ENCODE assay signal across 7 cellular contexts in the genomic region with DNA sequence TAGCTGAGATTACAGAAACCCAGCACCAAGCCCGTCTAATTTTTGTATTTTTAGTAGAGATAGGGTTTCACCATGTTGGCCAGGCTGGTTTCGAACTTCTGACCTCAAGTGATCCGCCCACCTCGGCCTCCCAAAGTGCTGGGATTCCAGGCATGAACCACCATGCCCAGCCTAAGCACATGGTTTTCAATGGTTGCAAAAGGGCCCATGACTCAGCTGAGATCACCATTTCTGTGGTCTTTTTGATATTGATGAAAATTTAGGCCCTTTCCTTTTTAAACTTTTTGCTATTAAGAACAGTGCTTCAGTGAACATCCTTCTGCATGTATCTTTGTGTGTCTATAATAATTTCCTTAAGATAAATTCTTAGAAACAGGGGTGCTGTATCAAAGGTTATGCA.
DNase-seq lines count a peak whose midpoint lies in the region; FAIRE-seq and TF ChIP-seq lines count a peak whose summit lies in the region.
"Not testable (repeated sequence)": the region's sequence is repeated elsewhere in the genome, so short reads cannot be mapped to it uniquely, and the experiment has no call there.

No MANE protein-coding gene starts in this region.

- not testable (repeated sequence) for TF ChIP-seq CTCF in astrocyte (IDR thresholded peaks at IDR 0.05; ENCODE audit: insufficient read depth, low read depth, low read length); choroid plexus epithelial cell (conservative IDR thresholded peaks at IDR 0.05; ENCODE audit: low read depth, low read length); fibroblast of lung (conservative IDR thresholded peaks at IDR 0.05 in 1 of 2, IDR thresholded peaks at IDR 0.05 in 1 of 2; ENCODE audit: low read depth in 1 of 2, low read length in 2 of 2)

- H3K9me3 Mint-ChIP-seq in astrocyte (ENCODE audit: unreplicated experiment): peaks cover 13% of the 10 kb centered on the region

- H3K4me1 ChIP-seq in BLaER1 (peaks cover 11% of the 10 kb centered on the region), astrocyte (ENCODE audit: insufficient read depth, low read length) (peaks cover 21% of the 10 kb centered on the region)
- not testable (repeated sequence) for H3K4me1 ChIP-seq in fibroblast of lung (ENCODE audit: control insufficient read depth, extremely low read depth, insufficient read depth, low read length)

- H3K79me2 ChIP-seq in astrocyte (ENCODE audit: insufficient read depth, low read length); fibroblast of lung (ENCODE audit: control insufficient read depth, insufficient read depth, low read length): not testable (repeated sequence)

- H4K20me1 ChIP-seq in BLaER1; astrocyte (ENCODE audit: insufficient read depth, low read length); fibroblast of lung (ENCODE audit: control insufficient read depth, extremely low read depth, insufficient read depth, low read length): not testable (repeated sequence)

- H3K9me3 ChIP-seq in BLaER1: peaks cover 12% of the 10 kb centered on the region
- H3K9me3 ChIP-seq in astrocyte (ENCODE audit: insufficient read depth, low read depth, low read length); fibroblast of lung (ENCODE audit: control insufficient read depth, insufficient read depth, low read depth, low read length): not testable (repeated sequence)

- peaks cover 24% of the 10 kb centered on the region for H3K4me1 Mint-ChIP-seq in astrocyte (ENCODE audit: low read depth, unreplicated experiment)

- not testable (repeated sequence) for H3K36me3 ChIP-seq in BLaER1; astrocyte (ENCODE audit: insufficient read depth, low read length); fibroblast of lung (ENCODE audit: control insufficient read depth, insufficient read depth, low read length)

- not testable (repeated sequence) for H2AFZ ChIP-seq in astrocyte (ENCODE audit: low read depth, low read length); fibroblast of lung (ENCODE audit: low read length)

- peak; percentile 34 for DNase-seq in HCEC 1CT
- DNase-seq in RPMI7951 (ENCODE audit: low read depth): peak; percentile 10
- DNase-seq in astrocyte (ENCODE audit: low read depth): peak; percentile 50
- DNase-seq in choroid plexus epithelial cell (ENCODE audit: low read depth): peak; percentile 51
- DNase-seq in fibroblast of lung (ENCODE audit: low read depth in 2 of 2): peak; percentile 56 to 58
- peak; percentile 56 for DNase-seq in myocyte (ENCODE audit: low read depth)

- H3K36me3 Mint-ChIP-seq in astrocyte (ENCODE audit: low read depth, unreplicated experiment): not testable (repeated sequence)

- H3K27me3 Mint-ChIP-seq in astrocyte (ENCODE audit: low read depth, unreplicated experiment): not testable (repeated sequence)

- not testable (repeated sequence) for H3K4me3 ChIP-seq in BLaER1; astrocyte (ENCODE audit: insufficient read depth, low read depth, low read length); choroid plexus epithelial cell (ENCODE audit: low read depth, low read length); fibroblast of lung (replicated peaks in 1 of 4; ENCODE audit: control extremely low read depth in 1 of 4, insufficient read depth in 1 of 4, low read depth in 3 of 4, low read length in 4 of 4)

- not testable (repeated sequence) for H3K27me3 ChIP-seq in BLaER1; astrocyte (ENCODE audit: insufficient read depth, low read length); fibroblast of lung (ENCODE audit: control insufficient read depth, insufficient read depth, low read length)

- H3K27ac ChIP-seq in BLaER1; astrocyte (ENCODE audit: low read depth, low read length); fibroblast of lung (ENCODE audit: insufficient read depth, low read length): not testable (repeated sequence)

- H3K4me2 ChIP-seq in BLaER1: peak overlapping the region; percentile 56
- not testable (repeated sequence) for H3K4me2 ChIP-seq in astrocyte (ENCODE audit: low read length); fibroblast of lung (ENCODE audit: extremely low read depth, insufficient read depth, low read length)

- not testable (repeated sequence) for H3K9ac ChIP-seq in BLaER1; astrocyte (ENCODE audit: low read length); fibroblast of lung (ENCODE audit: insufficient read depth, low read length)

- not testable (repeated sequence) for H3K27ac Mint-ChIP-seq in astrocyte (ENCODE audit: unreplicated experiment)

- not testable (repeated sequence) for H3K4me3 Mint-ChIP-seq in astrocyte (ENCODE audit: unreplicated experiment)

- not testable (repeated sequence) for FAIRE-seq in astrocyte (lab: Jason Lieb, UNC)
